8 cellular contexts compared by ENCODE assay signal in genomic region chr19:45730389-45731288, GRCh38. TPM values are rescaled to one million over a fixed set of nuclear protein-coding genes. Genes with fewer than 3 reads are reported as not detected.
A peak's percentile ranks its signal among the peaks of the same experiment; 100 is the strongest.
DNase-seq lines count a peak whose midpoint lies in the region; ATAC-seq, FAIRE-seq and TF ChIP-seq lines count a peak whose summit lies in the region.

A gene with protein sequence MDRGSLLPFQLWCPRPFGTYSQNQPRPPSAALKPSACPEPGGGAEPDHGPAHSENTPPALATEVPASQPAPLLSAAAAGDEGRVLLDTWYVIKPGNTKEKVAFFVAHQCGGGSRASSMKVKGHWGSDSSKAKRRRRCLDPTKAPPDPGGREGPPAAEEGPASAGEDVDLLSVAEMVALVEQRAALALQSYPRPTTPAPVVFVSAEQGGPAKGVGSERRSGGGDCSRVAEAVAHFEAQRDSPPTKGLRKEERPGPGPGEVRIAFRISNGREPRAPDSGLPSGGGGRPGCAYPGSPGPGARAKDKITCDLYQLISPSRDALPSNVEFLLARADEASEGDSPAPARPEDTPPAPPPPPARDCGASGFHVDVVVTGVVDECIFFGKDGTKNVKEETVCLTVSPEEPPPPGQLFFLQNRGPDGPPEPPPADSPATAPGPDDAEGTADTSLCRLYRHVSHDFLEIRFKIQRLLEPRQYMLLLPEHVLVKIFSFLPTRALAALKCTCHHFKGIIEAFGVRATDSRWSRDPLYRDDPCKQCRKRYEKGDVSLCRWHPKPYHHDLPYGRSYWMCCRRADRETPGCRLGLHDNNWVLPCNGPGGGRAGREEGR (minus strand): TSS chr19:45730896. CDS start chr19:45713495, 17,401 bp downstream.

- WGBS in heart right ventricle, 2 donors, result 1 to 2% methylated on average over 48 of the region's 48 CpGs

- TF ChIP-seq POLR2A in GM12891 (IDR thresholded peaks at IDR 0.05; ENCODE audit: low read depth, low read length), result peak; percentile 75

- peak; percentile 99 for FAIRE-seq in GM12891 (lab: Jason Lieb, UNC)

- ATAC-seq in HG02840 (IDR thresholded peaks at IDR 0.05; ENCODE audit: low FRiP score, unreplicated experiment) (peak; percentile 93), heart right ventricle (peak; percentile 97 to 99 (median 99)), upper lobe of right lung (peak; percentile 99)

- TF ChIP-seq CTCF in heart right ventricle (IDR thresholded peaks at IDR 0.05) (peak in 2 of 9 donors; percentile 10 to 14), upper lobe of right lung (IDR thresholded peaks at IDR 0.05) (no peak)

- peak; percentile 95 for DNase-seq in GM12891 (ENCODE audit: insufficient read length, low spot score)
- DNase-seq in NCI-H146 treated with DMSO at 0.1 percent for 48 hours (lab: John Stamatoyannopoulos, UW; ENCODE audit: unreplicated experiment), result peak; percentile 99
- peak; percentile 99 for DNase-seq in amniotic stem cell (lab: John Stamatoyannopoulos, UW)
- peak; percentile 95 to 99 for DNase-seq in heart right ventricle
- peak; percentile 96 to 99 (median 98) for DNase-seq in posterior cingulate gyrus
- DNase-seq in upper lobe of right lung, result peak; percentile 97

- no peaks in the 10 kb centered on the region for H3K27me3 ChIP-seq in heart right ventricle
- no peaks in the 10 kb centered on the region for H3K27me3 ChIP-seq in upper lobe of right lung

- intact Hi-C loops in T-helper 1 cell treated with Interleukin-12 subunit alpha and Interleukin-12 subunit beta and Interleukin-4 antibody, amounts not matched to agents 30 ng/mL and 1 ng/mL, for 36 hours (cut with micrococcal nuclease), result loop anchor here (1.0 to 5.0 kb wide), 7 partner anchors 13 to 172 kb away; partner anchors contain the start of genes IRF2BP1, MYPOP, QPCTL and SIX5
- intact Hi-C loops in heart right ventricle (cut with DNase I) (loop anchor here in 2 of 10 donors (1.0 to 2.0 kb wide), 3 partner anchors 38 to 40 kb away; partner anchors contain the start of genes QPCTL (in 1 of the 2) and SIX5 (in 1 of the 2)), posterior cingulate gyrus (cut with DNase I) (loop anchor here (5.0 kb wide), 1 partner anchor 37 kb away; the partner anchor contains the start of gene SIX5), upper lobe of right lung (cut with DNase I) (no loop called here)

- H3K4me1 ChIP-seq in heart right ventricle (peaks cover 2 to 28% (median 16%) of the 10 kb centered on the region in 9 donors), upper lobe of right lung (peaks cover 13% of the 10 kb centered on the region)

- H3K9me3 ChIP-seq in heart right ventricle, result no peaks in the 10 kb centered on the region
- H3K9me3 ChIP-seq in upper lobe of right lung, result no peaks in the 10 kb centered on the region

- H3K27ac ChIP-seq in heart right ventricle (peak within 1 kb of the TSS in 8 of 10 donors; percentile 41 to 85 (median 73)), upper lobe of right lung (peak within 1 kb of the TSS; percentile 70)

- peak within 1 kb of the TSS; percentile 43 to 84 (median 78) for H3K4me3 ChIP-seq in heart right ventricle
- peak within 1 kb of the TSS; percentile 81 for H3K4me3 ChIP-seq in upper lobe of right lung

- peaks cover 0 to 9% (median 0%) of the 10 kb centered on the region in 9 donors for H3K36me3 ChIP-seq in heart right ventricle
- peaks cover 6% of the 10 kb centered on the region for H3K36me3 ChIP-seq in upper lobe of right lung

TF ChIP-seq in GM12891, 5 proteins besides CTCF, POLR2A, EP300 and RAD21:
- no peak; the same call in 1 of the 2 replicates for TF ChIP-seq TAF1 (IDR thresholded peaks at IDR 0.05; ENCODE audit: low read depth, low read length)
- peak; percentile 9; the same call in 1 of the 2 replicates for TF ChIP-seq SPI1 (IDR thresholded peaks at IDR 0.05; ENCODE audit: low read depth, low read length)
- TF ChIP-seq POLR2AphosphoS5 (IDR thresholded peaks at IDR 0.05; ENCODE audit: low read depth, low read length), result peak; percentile 77
- no peak for TF ChIP-seq PAX5 (IDR thresholded peaks at IDR 0.05; ENCODE audit: insufficient read depth, low read length, severe bottlenecking)
- peak; percentile 54 for TF ChIP-seq POU2F2 (IDR thresholded peaks at IDR 0.05; ENCODE audit: low read depth, low read length)

RNA-seq across cellular contexts. Expression of the gene that starts here (rescaled TPM):
- polyA plus RNA-seq in GM12891 (2012; ENCODE audit: low read depth, missing spikeins), result 13.4 TPM
- 35.1 and 41.9 TPM in 2 replicates for total RNA-seq in T-helper 1 cell treated with Interleukin-12 subunit alpha and Interleukin-12 subunit beta and Interleukin-4 antibody, amounts not matched to agents 30 ng/mL and 1 ng/mL, for 36 hours
- 10 to 100 TPM in 2 of 10 donors, 1 to 10 TPM in 8; 5.2 to 13.5 (median 9.1) TPM for total RNA-seq in heart right ventricle
- 10 to 100 TPM in 1 of 2 donors, 1 to 10 TPM in 1; 5.3 to 11.4 TPM for polyA plus RNA-seq in heart right ventricle
- total RNA-seq in upper lobe of right lung, result 16.5 TPM

Comparison
In these comparisons a context has a peak if more than half of its experiments do, and no peak if none do; other contexts are left out.
1. Peak in every context shown above with its lines: DNase-seq, ATAC-seq, H3K4me3 ChIP-seq and H3K27ac ChIP-seq.